In genomic region chr11:65083834-65084597, GRCh38 we compare ENCODE assay signal across 8 cellular contexts.
DNase-seq lines count a peak whose midpoint lies in the region; ATAC-seq and TF ChIP-seq lines count a peak whose summit lies in the region.

Gene CDCA5, minus strand, starts transcription at chr11:65084040. Its CDS starts 62 bp downstream, at chr11:65083978.
Gene ZFPL1, plus strand, starts transcription at chr11:65084222. Its CDS starts 477 bp downstream, at chr11:65084699.

- no peak for TF ChIP-seq RAD21 in Ishikawa (IDR thresholded peaks at IDR 0.05; ENCODE audit: low read depth)

- peak; percentile 72 for ATAC-seq in GM21529 (IDR thresholded peaks at IDR 0.05; ENCODE audit: unreplicated experiment)

- DNase-seq in DMS 273 treated with DMSO at 0.1 percent for 48 hours (lab: John Stamatoyannopoulos, UW), result peak; percentile 73
- peak; percentile 65 for DNase-seq in OCI-M2 (lab: John Stamatoyannopoulos, UW; ENCODE audit: unreplicated experiment)
- peak; percentile 93 for DNase-seq in activated T-cell treated with anti-CD3 and anti-CD28 coated beads for 4 hours
- peak; percentile 98 for DNase-seq in epidermal melanocyte (ENCODE audit: insufficient read length, low spot score)
- DNase-seq in middle frontal gyrus (ENCODE audit: extremely low spot score, low spot score), result peak; percentile 93
- peak; percentile 91 for DNase-seq in stimulated activated CD8-positive, alpha-beta memory T cell treated with anti-CD3 and anti-CD28 coated beads, Interleukin-2, amount 100 ng/mL, for 1 hour (ENCODE audit: low read depth in 2 of 2)

- peak; percentile 62 for TF ChIP-seq EP300 in Ishikawa (IDR thresholded peaks at IDR 0.05; ENCODE audit: borderline replicate concordance)

TF ChIP-seq in Ishikawa, 13 proteins besides CTCF, POLR2A, EP300 and RAD21:
- TF ChIP-seq MAX (IDR thresholded peaks at IDR 0.05), result peak; percentile 79
- TF ChIP-seq YY1 (IDR thresholded peaks at IDR 0.05; ENCODE audit: low read depth), result peak; percentile 64; the same call in 1 of the 2 replicates
- TF ChIP-seq TAF1 (IDR thresholded peaks at IDR 0.05; ENCODE audit: low read depth), result peak; percentile 78
- TF ChIP-seq FOXM1 (IDR thresholded peaks at IDR 0.05; ENCODE audit: borderline replicate concordance, low read depth), result peak; percentile 69; the same call in 1 of the 2 replicates
- peak; percentile 37; the same call in 1 of the 2 replicates for TF ChIP-seq NFIC (IDR thresholded peaks at IDR 0.05)
- TF ChIP-seq TEAD4 (IDR thresholded peaks at IDR 0.05), result 0 out of 2 replicates have a peak, but pooled peaks have one; percentile 18
- TF ChIP-seq TCF12 (IDR thresholded peaks at IDR 0.05; ENCODE audit: low read depth), result peak; percentile 72
- 0 out of 2 replicates have a peak, but pooled peaks have one; percentile 19 for TF ChIP-seq REST (IDR thresholded peaks at IDR 0.05; ENCODE audit: low read depth)
- TF ChIP-seq CEBPB (IDR thresholded peaks at IDR 0.05), result no peak
- TF ChIP-seq USF1 (IDR thresholded peaks at IDR 0.05), result peak; percentile 37; the same call in 1 of the 2 replicates
- TF ChIP-seq EGR1 (IDR thresholded peaks at IDR 0.05), result no peak
- TF ChIP-seq CREB1 (IDR thresholded peaks at IDR 0.05; ENCODE audit: low read depth), result peak; percentile 98
- TF ChIP-seq ZBTB7A (IDR thresholded peaks at IDR 0.05; ENCODE audit: low read depth), result peak; percentile 63; the same call in 1 of the 2 replicates

Comparison
In these comparisons a context has a peak if more than half of its experiments do, and no peak if none do; other contexts are left out.
1. Peak in every context shown above with its lines: DNase-seq and ATAC-seq.